15 cellular contexts compared by ENCODE assay signal in genomic region chr10:132574288-132574687, GRCh38.
"Had no signal": no experiment of that assay in that cellular context is flagged by ENCODE, and none has a peak within 500 bp of the region (broad histone marks: within the 10 kb centered on the region; RNA-seq: fewer than 3 reads in every experiment).

No MANE protein-coding gene starts in this region.

- H3K9me3 Mint-ChIP-seq: activated naive CD8-positive, alpha-beta T cell treated with anti-CD3 and anti-CD28 coated beads, Interleukin-2, amount 10 ng/mL, durations not matched to agents 7 days and 5 days; effector memory CD8-positive, alpha-beta T cell; neural crest cell; stimulated activated effector memory CD8-positive, alpha-beta T cell treated with anti-CD3 and anti-CD28 coated beads, Interleukin-12 subunit alpha, Interleukin-12 subunit beta, amount 100 ng/mL, for 72 hours; T-helper 2 cell treated with Interferon-gamma antibody and Interleukin-4, amounts not matched to agents 5 μg/mL and 100 μg/mL, for 36 hours had no signal

- H3K36me3 ChIP-seq: gastroesophageal sphincter, heart right ventricle, lower lobe of right lung had no signal

- FAIRE-seq: islet of Langerhans had no signal

- H3K27ac Mint-ChIP-seq: activated naive CD8-positive, alpha-beta T cell treated with anti-CD3 and anti-CD28 coated beads, Interleukin-2, amount 10 ng/mL, durations not matched to agents 7 days and 5 days; effector memory CD8-positive, alpha-beta T cell; stimulated activated effector memory CD8-positive, alpha-beta T cell treated with anti-CD3 and anti-CD28 coated beads, Interleukin-12 subunit alpha, Interleukin-12 subunit beta, amount 100 ng/mL, for 72 hours; T-helper 2 cell treated with Interferon-gamma antibody and Interleukin-4, amounts not matched to agents 5 μg/mL and 100 μg/mL, for 36 hours had no signal

- H3K4me3 Mint-ChIP-seq: activated naive CD8-positive, alpha-beta T cell treated with anti-CD3 and anti-CD28 coated beads, Interleukin-2, amount 10 ng/mL, durations not matched to agents 7 days and 5 days; effector memory CD8-positive, alpha-beta T cell; neural crest cell; T-helper 2 cell treated with Interferon-gamma antibody and Interleukin-4, amounts not matched to agents 5 μg/mL and 100 μg/mL, for 36 hours had no signal

- H3K36me3 Mint-ChIP-seq: activated naive CD8-positive, alpha-beta T cell treated with anti-CD3 and anti-CD28 coated beads, Interleukin-2, amount 10 ng/mL, durations not matched to agents 7 days and 5 days had no signal

- H3K27ac ChIP-seq: epithelial cell of prostate, lower lobe of right lung had no signal

- H3K27me3 ChIP-seq: gastroesophageal sphincter, heart right ventricle had no signal

- ATAC-seq: effector memory CD8-positive, alpha-beta T cell; gastroesophageal sphincter; heart right ventricle; left colon had no signal

- H3K27me3 Mint-ChIP-seq: effector memory CD8-positive, alpha-beta T cell had no signal

- H3K4me3 ChIP-seq: lower lobe of right lung had no signal

- H3K9me3 ChIP-seq: gastroesophageal sphincter, heart right ventricle, lower lobe of right lung had no signal

- DNase-seq: activated CD4-positive, alpha-beta T cell treated with anti-CD3 and anti-CD28 coated beads, Interleukin-2, amount 50 U/mL, for 1 hour; activated CD8-positive, alpha-beta memory T cell treated with anti-CD3 and anti-CD28 coated beads for 24 hours; activated naive CD4-positive, alpha-beta T cell; activated naive CD8-positive, alpha-beta T cell treated with anti-CD3 and anti-CD28 coated beads, Interleukin-2, amount 10 ng/mL, durations not matched to agents 7 days and 5 days; dermis blood vessel endothelial cell; effector memory CD8-positive, alpha-beta T cell; heart right ventricle; left colon; lower lobe of right lung had no signal
